Comparison of ENCODE assay signal across 8 cellular contexts in genomic region chr12:76559277-76560082, GRCh38. TPM values are rescaled to one million over a fixed set of nuclear protein-coding genes. Genes with fewer than 3 reads are reported as not detected.
DNase-seq lines count a peak whose midpoint lies in the region; ATAC-seq and TF ChIP-seq lines count a peak whose summit lies in the region.

Gene OSBPL8, minus strand, starts transcription at chr12:76559771. Its CDS starts 72,220 bp downstream, at chr12:76487551.

- H3K9me3 ChIP-seq in left lung: no peaks in the 10 kb centered on the region

- H3K27me3 ChIP-seq in left lung: no peaks in the 10 kb centered on the region

- H3K27ac ChIP-seq in C4-2B: peak within 1 kb of the TSS; percentile 85
- H3K27ac ChIP-seq in left lung: peak within 1 kb of the TSS; percentile 96 to 97

- H3K36me3 ChIP-seq in left lung: no peaks in the 10 kb centered on the region

- ATAC-seq in GM19351 (IDR thresholded peaks at IDR 0.05; ENCODE audit: unreplicated experiment): peak; percentile 70
- ATAC-seq in HG03521 (IDR thresholded peaks at IDR 0.05; ENCODE audit: unreplicated experiment): peak; percentile 78
- peak; percentile 95 for ATAC-seq in left lung

- TF ChIP-seq CTCF in C4-2B (conservative IDR thresholded peaks at IDR 0.05): peak; percentile 35
- TF ChIP-seq CTCF in left lung (IDR thresholded peaks at IDR 0.05): peak; percentile 19 to 26

- peak within 1 kb of the TSS; percentile 77 to 94 for H3K4me3 ChIP-seq in left lung

- intact Hi-C loops in left lung (cut with DNase I): no loop called here

- DNase-seq in NCI-H69 (lab: John Stamatoyannopoulos, UW) (peak; percentile 92), dedifferentiated amniotic fluid mesenchymal stem cell (ENCODE audit: extremely low spot score) (peak; percentile 76), left lung (peak; percentile 96 to 99)
- DNase-seq in activated CD4-positive, alpha-beta T cell treated with anti-CD3 and anti-CD28 coated beads, Interleukin-2, amount 50 U/mL, for 1 hour: peak; percentile 96
- peak; percentile 95 to 99 for DNase-seq in stimulated activated CD4-positive, alpha-beta T cell treated with anti-CD3 and anti-CD28 coated beads, Interleukin-2, amount 100 ng/mL, for 48 hours

- H3K4me1 ChIP-seq in left lung: peaks cover 7 to 49% of the 10 kb centered on the region in 2 donors

RNA-seq across cellular contexts. Expression of gene OSBPL8, which starts in this region (rescaled TPM):
- 100 to 1,000 TPM in 1 of 2 donors, 10 to 100 TPM in 1; 83.3 to 100 TPM for total RNA-seq in left lung

Comparison
In these comparisons a context has a peak if more than half of its experiments do, and no peak if none do; other contexts are left out.
1. Peak in every context shown above with its lines: DNase-seq, ATAC-seq, H3K4me3 ChIP-seq and H3K27ac ChIP-seq.